ENCODE assay signal across 16 cellular contexts in genomic region chr15:54045397-54045796, GRCh38.
DNase-seq lines count a peak whose midpoint lies in the region; ATAC-seq, FAIRE-seq and TF ChIP-seq lines count a peak whose summit lies in the region.
"Had no signal": no experiment of that assay in that cellular context is flagged by ENCODE, and none has a peak within 500 bp of the region (broad histone marks: within the 10 kb centered on the region; RNA-seq: fewer than 3 reads in every experiment).

No MANE protein-coding gene starts in this region.

- H3K4me2 ChIP-seq in GM12878 (ENCODE audit: control insufficient read depth, insufficient read depth) (no peak overlapping the region), hepatocyte (no peak overlapping the region)
- H3K4me2 ChIP-seq: BLaER1 treated with 17β-estradiol and CSF1 and Interleukin-3, amounts not matched to agents 10 nM and 100 nM had no signal

- peak; percentile 45; the same call in 2 of the 3 replicates for ATAC-seq in GM12878
- ATAC-seq in sciatic nerve, result no peak
- ATAC-seq in HG02981 (IDR thresholded peaks at IDR 0.05; ENCODE audit: unreplicated experiment), result no peak
- ATAC-seq: HCT116 had no signal

- DNase-seq in DMS53 treated with DMSO at 0.1 percent for 48 hours (lab: John Stamatoyannopoulos, UW; ENCODE audit: unreplicated experiment) (peak; percentile 34), GM12878 (ENCODE audit: low read depth, low spot score) (no peak), hepatocyte (ENCODE audit: low spot score) (peak; percentile 10), renal cortical epithelial cell (ENCODE audit: low read depth) (peak; percentile 19), sciatic nerve (ENCODE audit: low spot score) (no peak), cerebellar cortex (ENCODE audit: low spot score) (no peak), COLO829 (ENCODE audit: low spot score) (no peak)
- DNase-seq: ACHN; CD4-positive, CD25-positive, alpha-beta regulatory T cell; DND-41; GDM1; IMR-90 had no signal

- H3K36me3 ChIP-seq in GM12878 (ENCODE audit: control insufficient read depth in 2 of 2, insufficient read depth in 2 of 2, low read length in 1 of 2), result no peaks in the 10 kb centered on the region
- H3K36me3 ChIP-seq in hepatocyte (replicated peaks; ENCODE audit: insufficient read depth, low read depth), result no peaks in the 10 kb centered on the region
- H3K36me3 ChIP-seq: BLaER1 treated with 17β-estradiol and CSF1 and Interleukin-3, amounts not matched to agents 10 nM and 100 nM had no signal

- POLR2A ChIA-PET in GM12878 (lab: Charles Lee), result no interaction called here

- 0% methylated on average over 2 of the region's 2 CpGs for WGBS in GM12878 (ENCODE audit: insufficient coverage, insufficient replicate concordance, low lambda C conversion rate, missing lambda C conversion rate)
- WGBS in hepatocyte (ENCODE audit: low lambda C conversion rate, missing lambda C conversion rate), result 57% methylated on average over 2 of the region's 2 CpGs

- intact Hi-C loops in GM12878 (cut with micrococcal nuclease; ENCODE audit: unreplicated experiment), result no loop called here
- intact Hi-C loops in sciatic nerve (cut with DNase I), result no loop called here

- in situ Hi-C loops in GM12878 (cut with MboI), result no loop called here

- H4K20me1 ChIP-seq in GM12878 (ENCODE audit: control insufficient read depth, insufficient read depth), result no peaks in the 10 kb centered on the region
- H4K20me1 ChIP-seq in hepatocyte (ENCODE audit: insufficient read depth, poor library complexity, severe bottlenecking), result no peaks in the 10 kb centered on the region
- H4K20me1 ChIP-seq: BLaER1 treated with 17β-estradiol and CSF1 and Interleukin-3, amounts not matched to agents 10 nM and 100 nM had no signal

- no peak for TF ChIP-seq EP300 in GM12878 (IDR thresholded peaks at IDR 0.05; ENCODE audit: borderline replicate concordance in 1 of 2, control insufficient read depth in 1 of 2, low read depth in 2 of 2, low read length in 2 of 2)

- H3K79me2 ChIP-seq in GM12878 (ENCODE audit: control insufficient read depth, insufficient read depth, low read length) (no peaks in the 10 kb centered on the region), hepatocyte (no peaks in the 10 kb centered on the region)

- H3K27ac ChIP-seq in GM12878 (ENCODE audit: control insufficient read depth, insufficient read depth) (no peak overlapping the region), hepatocyte (no peak overlapping the region)
- H3K27ac ChIP-seq: BLaER1 treated with 17β-estradiol and CSF1 and Interleukin-3, amounts not matched to agents 10 nM and 100 nM had no signal

- TF ChIP-seq CTCF in GM12878 (IDR thresholded peaks at IDR 0.05 in 2 of 3, conservative IDR thresholded peaks at IDR 0.05 in 1 of 3; ENCODE audit: control insufficient read depth in 2 of 3, extremely low read depth in 1 of 3, insufficient read depth in 1 of 3, low read depth in 3 of 3, low read length in 3 of 3) (no peak), hepatocyte (IDR thresholded peaks at IDR 0.05; ENCODE audit: poor library complexity) (no peak)

- no peaks in the 10 kb centered on the region for H3K4me1 ChIP-seq in GM12878 (ENCODE audit: control insufficient read depth, insufficient read depth, low read length)
- H3K4me1 ChIP-seq in hepatocyte (ENCODE audit: insufficient read depth), result no peaks in the 10 kb centered on the region
- H3K4me1 ChIP-seq: BLaER1 treated with 17β-estradiol and CSF1 and Interleukin-3, amounts not matched to agents 10 nM and 100 nM had no signal

- no peak overlapping the region for H2AFZ ChIP-seq in GM12878 (ENCODE audit: control insufficient read depth, low read depth, low read length)
- no peak overlapping the region for H2AFZ ChIP-seq in hepatocyte

- no peak for TF ChIP-seq RAD21 in GM12878 (IDR thresholded peaks at IDR 0.05; ENCODE audit: insufficient read depth, low read depth, low read length)

- H3K9ac ChIP-seq in GM12878 (ENCODE audit: control insufficient read depth, insufficient read depth, low read length), result no peak overlapping the region
- H3K9ac ChIP-seq: BLaER1 treated with 17β-estradiol and CSF1 and Interleukin-3, amounts not matched to agents 10 nM and 100 nM had no signal

- RAD21 ChIA-PET in GM12878 (lab: Charles Lee; ENCODE audit: unreplicated experiment), result no interaction called here

- SMC1A ChIA-PET in GM12878 (lab: Charles Lee; ENCODE audit: uncharacterized antibody, unreplicated experiment), result no interaction called here

- H3K4me3 ChIP-seq in GM12878, result no peak overlapping the region
- no peak overlapping the region for H3K4me3 ChIP-seq in hepatocyte
- H3K4me3 ChIP-seq: BLaER1 treated with 17β-estradiol and CSF1 and Interleukin-3, amounts not matched to agents 10 nM and 100 nM had no signal

- H3K9me2 ChIP-seq in hepatocyte (replicated peaks; ENCODE audit: insufficient read depth), result no peaks in the 10 kb centered on the region

- BruUV-seq in GM12878 (replicated peaks; lab: Mats Ljungman, UMichigan), result no TSS peak

- no peaks in the 10 kb centered on the region for H3K9me3 ChIP-seq in GM12878 (replicated peaks; ENCODE audit: control insufficient read depth, insufficient read depth, low read length)
- no peaks in the 10 kb centered on the region for H3K9me3 ChIP-seq in hepatocyte (ENCODE audit: low read depth)
- H3K9me3 ChIP-seq: BLaER1 treated with 17β-estradiol and CSF1 and Interleukin-3, amounts not matched to agents 10 nM and 100 nM had no signal

- CTCF ChIA-PET in GM12878 (lab: Yijun Ruan, JAX), result interaction anchor here (0.7 to 1.4 kb wide), 2 partner anchors 9 to 615 kb away, joined by 3 to 4 read pairs; no protein-coding TSS in a partner anchor

- FAIRE-seq in GM12878 (lab: Jason Lieb, UNC), result no peak
- FAIRE-seq: GM19239 had no signal

- H3K27me3 ChIP-seq in GM12878 (replicated peaks in 1 of 2; ENCODE audit: control insufficient read depth in 2 of 2, insufficient read depth in 2 of 2, low read length in 1 of 2) (no peaks in the 10 kb centered on the region), hepatocyte (no peaks in the 10 kb centered on the region)
- H3K27me3 ChIP-seq: BLaER1 treated with 17β-estradiol and CSF1 and Interleukin-3, amounts not matched to agents 10 nM and 100 nM had no signal

- no peak for TF ChIP-seq POLR2A in GM12878 (IDR thresholded peaks at IDR 0.05; ENCODE audit: low read depth, low read length)

TF ChIP-seq in GM12878, 131 proteins besides CTCF, POLR2A, EP300 and RAD21 (continues in another document):
- TF ChIP-seq, protein P1, sequence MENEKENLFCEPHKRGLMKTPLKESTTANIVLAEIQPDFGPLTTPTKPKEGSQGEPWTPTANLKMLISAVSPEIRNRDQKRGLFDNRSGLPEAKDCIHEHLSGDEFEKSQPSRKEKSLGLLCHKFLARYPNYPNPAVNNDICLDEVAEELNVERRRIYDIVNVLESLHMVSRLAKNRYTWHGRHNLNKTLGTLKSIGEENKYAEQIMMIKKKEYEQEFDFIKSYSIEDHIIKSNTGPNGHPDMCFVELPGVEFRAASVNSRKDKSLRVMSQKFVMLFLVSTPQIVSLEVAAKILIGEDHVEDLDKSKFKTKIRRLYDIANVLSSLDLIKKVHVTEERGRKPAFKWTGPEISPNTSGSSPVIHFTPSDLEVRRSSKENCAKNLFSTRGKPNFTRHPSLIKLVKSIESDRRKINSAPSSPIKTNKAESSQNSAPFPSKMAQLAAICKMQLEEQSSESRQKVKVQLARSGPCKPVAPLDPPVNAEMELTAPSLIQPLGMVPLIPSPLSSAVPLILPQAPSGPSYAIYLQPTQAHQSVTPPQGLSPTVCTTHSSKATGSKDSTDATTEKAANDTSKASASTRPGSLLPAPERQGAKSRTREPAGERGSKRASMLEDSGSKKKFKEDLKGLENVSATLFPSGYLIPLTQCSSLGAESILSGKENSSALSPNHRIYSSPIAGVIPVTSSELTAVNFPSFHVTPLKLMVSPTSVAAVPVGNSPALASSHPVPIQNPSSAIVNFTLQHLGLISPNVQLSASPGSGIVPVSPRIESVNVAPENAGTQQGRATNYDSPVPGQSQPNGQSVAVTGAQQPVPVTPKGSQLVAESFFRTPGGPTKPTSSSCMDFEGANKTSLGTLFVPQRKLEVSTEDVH (IDR thresholded peaks at IDR 0.05; ENCODE audit: low read depth, partially characterized antibody), result no peak
- no peak for TF ChIP-seq EZH2 (IDR thresholded peaks at IDR 0.05; ENCODE audit: borderline replicate concordance, control insufficient read depth, low read depth, low read length)
- TF ChIP-seq, protein P2, sequence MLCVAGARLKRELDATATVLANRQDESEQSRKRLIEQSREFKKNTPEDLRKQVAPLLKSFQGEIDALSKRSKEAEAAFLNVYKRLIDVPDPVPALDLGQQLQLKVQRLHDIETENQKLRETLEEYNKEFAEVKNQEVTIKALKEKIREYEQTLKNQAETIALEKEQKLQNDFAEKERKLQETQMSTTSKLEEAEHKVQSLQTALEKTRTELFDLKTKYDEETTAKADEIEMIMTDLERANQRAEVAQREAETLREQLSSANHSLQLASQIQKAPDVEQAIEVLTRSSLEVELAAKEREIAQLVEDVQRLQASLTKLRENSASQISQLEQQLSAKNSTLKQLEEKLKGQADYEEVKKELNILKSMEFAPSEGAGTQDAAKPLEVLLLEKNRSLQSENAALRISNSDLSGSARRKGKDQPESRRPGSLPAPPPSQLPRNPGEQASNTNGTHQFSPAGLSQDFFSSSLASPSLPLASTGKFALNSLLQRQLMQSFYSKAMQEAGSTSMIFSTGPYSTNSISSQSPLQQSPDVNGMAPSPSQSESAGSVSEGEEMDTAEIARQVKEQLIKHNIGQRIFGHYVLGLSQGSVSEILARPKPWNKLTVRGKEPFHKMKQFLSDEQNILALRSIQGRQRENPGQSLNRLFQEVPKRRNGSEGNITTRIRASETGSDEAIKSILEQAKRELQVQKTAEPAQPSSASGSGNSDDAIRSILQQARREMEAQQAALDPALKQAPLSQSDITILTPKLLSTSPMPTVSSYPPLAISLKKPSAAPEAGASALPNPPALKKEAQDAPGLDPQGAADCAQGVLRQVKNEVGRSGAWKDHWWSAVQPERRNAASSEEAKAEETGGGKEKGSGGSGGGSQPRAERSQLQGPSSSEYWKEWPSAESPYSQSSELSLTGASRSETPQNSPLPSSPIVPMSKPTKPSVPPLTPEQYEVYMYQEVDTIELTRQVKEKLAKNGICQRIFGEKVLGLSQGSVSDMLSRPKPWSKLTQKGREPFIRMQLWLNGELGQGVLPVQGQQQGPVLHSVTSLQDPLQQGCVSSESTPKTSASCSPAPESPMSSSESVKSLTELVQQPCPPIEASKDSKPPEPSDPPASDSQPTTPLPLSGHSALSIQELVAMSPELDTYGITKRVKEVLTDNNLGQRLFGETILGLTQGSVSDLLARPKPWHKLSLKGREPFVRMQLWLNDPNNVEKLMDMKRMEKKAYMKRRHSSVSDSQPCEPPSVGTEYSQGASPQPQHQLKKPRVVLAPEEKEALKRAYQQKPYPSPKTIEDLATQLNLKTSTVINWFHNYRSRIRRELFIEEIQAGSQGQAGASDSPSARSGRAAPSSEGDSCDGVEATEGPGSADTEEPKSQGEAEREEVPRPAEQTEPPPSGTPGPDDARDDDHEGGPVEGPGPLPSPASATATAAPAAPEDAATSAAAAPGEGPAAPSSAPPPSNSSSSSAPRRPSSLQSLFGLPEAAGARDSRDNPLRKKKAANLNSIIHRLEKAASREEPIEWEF (IDR thresholded peaks at IDR 0.05; ENCODE audit: insufficient replicate concordance, low read depth, low read length), result no peak
- no peak for TF ChIP-seq KLF5 (IDR thresholded peaks at IDR 0.05; ENCODE audit: partially characterized antibody)
- TF ChIP-seq ETV6 (conservative IDR thresholded peaks at IDR 0.05 in 1 of 2, IDR thresholded peaks at IDR 0.05 in 1 of 2; ENCODE audit: borderline replicate concordance in 1 of 2, low read depth in 1 of 2), result no peak

Comparison
In these comparisons a context has a peak if more than half of its experiments do, and no peak if none do; other contexts are left out.
1. DNase-seq: peak in DMS53 treated with DMSO at 0.1 percent for 48 hours (single experiment), hepatocyte (single experiment) and renal cortical epithelial cell (single experiment); none in GM12878 (single experiment), sciatic nerve (single experiment), cerebellar cortex (single experiment) and COLO829 (single experiment).